In the genomic region with DNA sequence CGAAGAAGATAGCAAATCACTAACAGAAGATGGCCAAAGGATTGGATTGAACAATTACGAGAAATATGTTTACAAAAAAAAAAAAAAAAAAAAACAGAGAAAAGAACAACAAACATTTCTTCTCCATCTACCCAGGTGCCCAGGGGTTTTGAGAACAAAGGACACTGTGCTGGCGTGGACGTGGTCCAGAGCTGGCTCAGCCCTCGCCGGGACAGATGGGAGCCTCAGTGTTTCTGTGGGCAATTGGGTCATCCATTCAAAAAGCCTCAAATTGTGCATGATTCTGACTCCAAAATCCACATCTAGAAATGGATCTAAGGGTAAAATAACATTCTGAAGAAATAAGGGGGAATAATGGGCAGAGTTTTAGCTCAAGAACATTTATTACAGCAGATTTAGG, we compare ENCODE assay signal across 22 cellular contexts.
"Had no signal": no experiment of that assay in that cellular context is flagged by ENCODE, and none has a peak within 500 bp of the region (broad histone marks: within the 10 kb centered on the region; RNA-seq: fewer than 3 reads in every experiment).

No MANE protein-coding gene starts in this region.

- DNase-seq: activated CD4-positive, alpha-beta T cell treated with anti-CD3 and anti-CD28 coated beads, Interleukin-2, amount 10 ng/mL, durations not matched to agents 7 days and 5 days; activated CD4-positive, CD25-positive, alpha-beta regulatory T cell treated with anti-CD3 and anti-CD28 coated beads, Interleukin-2, amount 50 U/mL, for 72 hours; activated CD8-positive, alpha-beta memory T cell treated with anti-CD3 and anti-CD28 coated beads, Interleukin-2, amount 10 ng/mL, durations not matched to agents 7 days and 5 days; activated CD8-positive, alpha-beta T cell treated with anti-CD3 and anti-CD28 coated beads for 36 hours; activated effector memory CD4-positive, alpha-beta T cell treated with anti-CD3 and anti-CD28 coated beads, Interleukin-2, amount 50 U/mL, for 16 hours; activated naive CD4-positive, alpha-beta T cell treated with anti-CD3 and anti-CD28 coated beads, Interleukin-2, amount 10 ng/mL, durations not matched to agents 7 days and 5 days; activated T-cell treated with anti-CD3 and anti-CD28 coated beads for 4 hours; body of pancreas; effector memory CD8-positive, alpha-beta T cell; foreskin melanocyte; lower lobe of right lung; naive thymus-derived CD4-positive, alpha-beta T cell; stimulated activated CD4-positive, alpha-beta T cell treated with anti-CD3 and anti-CD28 coated beads, Interleukin-4, amount 100 ng/mL, for 24 hours; stimulated activated naive CD4-positive, alpha-beta T cell treated with Interleukin-2 at 50 U/mL for 16 hours; T-helper 1 cell; transverse colon; WERI-Rb-1 had no signal

- H3K27me3 Mint-ChIP-seq: activated CD4-positive, alpha-beta T cell treated with anti-CD3 and anti-CD28 coated beads, Interleukin-2, amount 10 ng/mL, durations not matched to agents 7 days and 5 days; activated CD8-positive, alpha-beta memory T cell treated with anti-CD3 and anti-CD28 coated beads, Interleukin-2, amount 10 ng/mL, durations not matched to agents 7 days and 5 days had no signal

- H3K9me3 ChIP-seq: body of pancreas, lower lobe of right lung, prostate gland, right atrium auricular region, transverse colon had no signal

- H3K4me1 Mint-ChIP-seq: activated CD4-positive, alpha-beta T cell treated with anti-CD3 and anti-CD28 coated beads, Interleukin-2, amount 10 ng/mL, durations not matched to agents 7 days and 5 days; activated CD8-positive, alpha-beta memory T cell treated with anti-CD3 and anti-CD28 coated beads, Interleukin-2, amount 10 ng/mL, durations not matched to agents 7 days and 5 days; activated naive CD4-positive, alpha-beta T cell treated with anti-CD3 and anti-CD28 coated beads, Interleukin-2, amount 10 ng/mL, durations not matched to agents 7 days and 5 days; neural crest cell had no signal

- H3K36me3 Mint-ChIP-seq: activated naive CD4-positive, alpha-beta T cell treated with anti-CD3 and anti-CD28 coated beads, Interleukin-2, amount 10 ng/mL, durations not matched to agents 7 days and 5 days; naive thymus-derived CD4-positive, alpha-beta T cell had no signal

- H3K27ac ChIP-seq: body of pancreas, cardiac muscle cell, lower lobe of right lung, prostate gland, right atrium auricular region, transverse colon, WERI-Rb-1 had no signal

- H3K36me3 ChIP-seq: cardiac muscle cell, lower lobe of right lung, prostate gland, right atrium auricular region, transverse colon, WERI-Rb-1 had no signal

- H3K4me3 Mint-ChIP-seq: activated CD4-positive, alpha-beta T cell treated with anti-CD3 and anti-CD28 coated beads, Interleukin-2, amount 10 ng/mL, durations not matched to agents 7 days and 5 days; activated CD8-positive, alpha-beta memory T cell treated with anti-CD3 and anti-CD28 coated beads, Interleukin-2, amount 10 ng/mL, durations not matched to agents 7 days and 5 days; activated CD8-positive, alpha-beta T cell treated with anti-CD3 and anti-CD28 coated beads for 36 hours; activated naive CD4-positive, alpha-beta T cell treated with anti-CD3 and anti-CD28 coated beads, Interleukin-2, amount 10 ng/mL, durations not matched to agents 7 days and 5 days; effector memory CD8-positive, alpha-beta T cell; naive thymus-derived CD4-positive, alpha-beta T cell; neural crest cell had no signal

- H3K9me3 Mint-ChIP-seq: activated CD8-positive, alpha-beta T cell treated with anti-CD3 and anti-CD28 coated beads for 36 hours had no signal

- H3K27me3 ChIP-seq: body of pancreas, cardiac muscle cell, right atrium auricular region, transverse colon had no signal

- H3K27ac Mint-ChIP-seq: activated CD4-positive, alpha-beta T cell treated with anti-CD3 and anti-CD28 coated beads, Interleukin-2, amount 10 ng/mL, durations not matched to agents 7 days and 5 days; activated CD8-positive, alpha-beta memory T cell treated with anti-CD3 and anti-CD28 coated beads, Interleukin-2, amount 10 ng/mL, durations not matched to agents 7 days and 5 days; activated CD8-positive, alpha-beta T cell treated with anti-CD3 and anti-CD28 coated beads for 36 hours; activated naive CD4-positive, alpha-beta T cell treated with anti-CD3 and anti-CD28 coated beads, Interleukin-2, amount 10 ng/mL, durations not matched to agents 7 days and 5 days; effector memory CD8-positive, alpha-beta T cell; naive thymus-derived CD4-positive, alpha-beta T cell had no signal

- H3K4me3 ChIP-seq: body of pancreas, cardiac muscle cell, lower lobe of right lung, prostate gland, right atrium auricular region, transverse colon had no signal

- ATAC-seq: activated CD8-positive, alpha-beta memory T cell treated with anti-CD3 and anti-CD28 coated beads, Interleukin-2, amount 10 ng/mL, durations not matched to agents 7 days and 5 days; activated CD8-positive, alpha-beta T cell treated with anti-CD3 and anti-CD28 coated beads for 36 hours; body of pancreas; effector memory CD8-positive, alpha-beta T cell; esophagus mucosa; lower lobe of right lung; naive thymus-derived CD4-positive, alpha-beta T cell had no signal

- H3K4me1 ChIP-seq: body of pancreas, lower lobe of right lung, prostate gland, right atrium auricular region, transverse colon had no signal
